ENCODE assay signal across 18 cellular contexts in genomic region chr22:32994046-32994827, GRCh38.
DNase-seq lines count a peak whose midpoint lies in the region; ATAC-seq lines count a peak whose summit lies in the region.
"Had no signal": no experiment of that assay in that cellular context is flagged by ENCODE, and none has a peak within 500 bp of the region (broad histone marks: within the 10 kb centered on the region; RNA-seq: fewer than 3 reads in every experiment).

No MANE protein-coding gene starts in this region.

- H3K4me1 Mint-ChIP-seq in immature natural killer cell = no peaks in the 10 kb centered on the region

- no peaks in the 10 kb centered on the region for H3K9me3 Mint-ChIP-seq in immature natural killer cell
- H3K9me3 Mint-ChIP-seq: activated CD4-positive, alpha-beta memory T cell treated with anti-CD3 and anti-CD28 coated beads for 36 hours; activated T-cell treated with anti-CD3 and anti-CD28 coated beads, Interleukin-2, amount 50 U/mL, for 72 hours; CD4-positive, alpha-beta memory T cell had no signal

- DNase-seq in G401 (ENCODE audit: low spot score) = peak; percentile 28
- peak; percentile 86 for DNase-seq in ecto neural progenitor cell (ENCODE audit: low spot score)
- peak; percentile 38 for DNase-seq in left lobe of liver (ENCODE audit: low spot score)
- peak; percentile 58 for DNase-seq in putamen (ENCODE audit: low spot score)
- no peak for DNase-seq in immature natural killer cell
- DNase-seq in SK-N-DZ (ENCODE audit: low spot score) = no peak
- no peak for DNase-seq in activated effector memory CD4-positive, alpha-beta T cell treated with anti-CD3 and anti-CD28 coated beads, Interleukin-2, amount 50 U/mL, for 16 hours
- no peak for DNase-seq in activated CD4-positive, alpha-beta T cell treated with anti-CD3 and anti-CD28 coated beads, Interleukin-2, amount 50 U/mL, for 1 hour
- DNase-seq: activated CD4-positive, alpha-beta memory T cell treated with anti-CD3 and anti-CD28 coated beads for 36 hours; activated T-cell treated with anti-CD3 and anti-CD28 coated beads, Interleukin-2, amount 50 U/mL, for 72 hours; CD4-positive, alpha-beta memory T cell; cortex of kidney; HCEC 1CT; naive B cell; NCI-H2081 treated with DMSO at 0.1 percent for 48 hours; NCI-H69 had no signal

- in situ Hi-C loops in G401 (cut with HindIII; ENCODE audit: low sequenced_read_pairs) = no loop called here

- H3K4me3 Mint-ChIP-seq in immature natural killer cell = no peak overlapping the region
- H3K4me3 Mint-ChIP-seq: activated CD4-positive, alpha-beta memory T cell treated with anti-CD3 and anti-CD28 coated beads for 36 hours; activated T-cell treated with anti-CD3 and anti-CD28 coated beads, Interleukin-2, amount 50 U/mL, for 72 hours; CD4-positive, alpha-beta memory T cell had no signal

- peaks cover 0 to 2% (median 0%) of the 10 kb centered on the region in 3 donors for H3K27me3 Mint-ChIP-seq in immature natural killer cell (ENCODE audit: low read depth in 3 of 3)
- H3K27me3 Mint-ChIP-seq: activated CD4-positive, alpha-beta memory T cell treated with anti-CD3 and anti-CD28 coated beads for 36 hours had no signal

- no peak for ATAC-seq in left lobe of liver
- ATAC-seq: activated T-cell treated with anti-CD3 and anti-CD28 coated beads, Interleukin-2, amount 50 U/mL, for 72 hours; esophagus mucosa; GM12878 had no signal

- no peaks in the 10 kb centered on the region for H3K36me3 Mint-ChIP-seq in immature natural killer cell
- H3K36me3 Mint-ChIP-seq: activated CD4-positive, alpha-beta memory T cell treated with anti-CD3 and anti-CD28 coated beads for 36 hours; CD4-positive, alpha-beta memory T cell had no signal

- H3K27ac Mint-ChIP-seq in immature natural killer cell = no peak overlapping the region
- H3K27ac Mint-ChIP-seq: activated CD4-positive, alpha-beta memory T cell treated with anti-CD3 and anti-CD28 coated beads for 36 hours; activated T-cell treated with anti-CD3 and anti-CD28 coated beads, Interleukin-2, amount 50 U/mL, for 72 hours; CD4-positive, alpha-beta memory T cell had no signal

Comparison
In these comparisons a context has a peak if more than half of its experiments do, and no peak if none do; other contexts are left out.
1. DNase-seq: peak in G401 (single experiment), ecto neural progenitor cell (single experiment), left lobe of liver (single experiment) and putamen (single experiment); none in immature natural killer cell (0 of 3), SK-N-DZ (single experiment), activated effector memory CD4-positive, alpha-beta T cell treated with anti-CD3 and anti-CD28 coated beads, Interleukin-2, amount 50 U/mL, for 16 hours (single experiment) and activated CD4-positive, alpha-beta T cell treated with anti-CD3 and anti-CD28 coated beads, Interleukin-2, amount 50 U/mL, for 1 hour (single experiment).